Comparison of ENCODE assay signal across 8 cellular contexts in the genomic region with DNA sequence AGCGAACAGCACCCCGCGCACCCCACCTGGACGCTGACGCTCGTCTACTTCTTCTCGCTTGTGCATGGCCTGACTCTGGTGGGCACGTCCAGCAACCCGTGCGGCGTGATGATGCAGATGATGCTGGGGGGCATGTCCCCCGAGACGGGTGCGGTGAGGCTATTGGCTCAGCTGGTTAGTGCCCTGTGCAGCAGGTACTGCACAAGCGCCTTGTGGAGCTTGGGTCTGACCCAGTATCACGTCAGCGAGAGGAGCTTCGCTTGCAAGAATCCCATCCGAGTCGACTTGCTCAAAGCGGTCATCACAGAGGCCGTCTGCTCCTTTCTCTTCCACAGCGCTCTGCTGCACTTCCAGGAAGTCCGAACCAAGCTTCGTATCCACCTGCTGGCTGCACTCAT. TPM values are rescaled to one million over a fixed set of nuclear protein-coding genes. Genes with fewer than 3 reads are reported as not detected.
DNase-seq lines count a peak whose midpoint lies in the region; ATAC-seq, FAIRE-seq and TF ChIP-seq lines count a peak whose summit lies in the region.

No MANE protein-coding gene starts in this region.

- H3K9me3 ChIP-seq in HAP-1 (no peaks in the 10 kb centered on the region), gastrocnemius medialis (no peaks in the 10 kb centered on the region)

- H3K4me1 ChIP-seq in HAP-1 (peaks cover 15% of the 10 kb centered on the region), gastrocnemius medialis (peaks cover 0 to 11% of the 10 kb centered on the region in 2 donors)

- peak; percentile 16 to 28 for ATAC-seq in gastrocnemius medialis
- no peak for ATAC-seq in HG03521 (IDR thresholded peaks at IDR 0.05; ENCODE audit: unreplicated experiment)

- TF ChIP-seq POLR2A in gastrocnemius medialis (IDR thresholded peaks at IDR 0.05) (no peak), H54 (IDR thresholded peaks at IDR 0.05; ENCODE audit: low read depth, low read length) (no peak)

- H3K4me3 ChIP-seq in HAP-1 (peak overlapping the region; percentile 46), brain microvascular endothelial cell (ENCODE audit: low read depth, low read length) (peak overlapping the region; percentile 66), gastrocnemius medialis (peak overlapping the region; percentile 68 to 92 (median 72))

- H3K27ac ChIP-seq in brain microvascular endothelial cell = no peak overlapping the region
- peak overlapping the region in 3 of 4 donors; percentile 69 to 84 (median 80) for H3K27ac ChIP-seq in gastrocnemius medialis

- intact Hi-C loops in gastrocnemius medialis (cut with DNase I; ENCODE audit: low total_unique reads) = no loop called here

- peaks cover 4% of the 10 kb centered on the region; the same call in 1 of the 2 replicates for H3K36me3 ChIP-seq in HAP-1 (replicated peaks)
- no peaks in the 10 kb centered on the region for H3K36me3 ChIP-seq in brain microvascular endothelial cell (replicated peaks)
- no peaks in the 10 kb centered on the region for H3K36me3 ChIP-seq in gastrocnemius medialis

- no peak for FAIRE-seq in H54 (lab: Jason Lieb, UNC)

- in situ Hi-C loops in HAP-1 (cut with MboI; ENCODE audit: low sequenced_read_pairs) (no loop called here), brain microvascular endothelial cell (cut with HindIII; ENCODE audit: low pct_ligation_motif_present, low sequenced_read_pairs) (no loop called here), gastrocnemius medialis (cut with MboI; ENCODE audit: low sequenced_read_pairs in 4 of 4) (no loop called here)

- DNase-seq in DMS79 (lab: John Stamatoyannopoulos, UW) (peak; percentile 68), HAP-1 (ENCODE audit: low spot score in 2 of 2) (no peak), NCI-H526 (lab: John Stamatoyannopoulos, UW) (peak; percentile 80 to 83), brain microvascular endothelial cell (peak; percentile 21), iPS-NIHi11 (ENCODE audit: low spot score) (peak; percentile 34), gastrocnemius medialis (peak in 1 of 2 donors; percentile 22), H54 (ENCODE audit: insufficient read length, low spot score) (no peak)

- no peaks in the 10 kb centered on the region for H3K27me3 ChIP-seq in HAP-1 (ENCODE audit: low read depth)
- H3K27me3 ChIP-seq in brain microvascular endothelial cell (replicated peaks) = no peaks in the 10 kb centered on the region
- no peaks in the 10 kb centered on the region for H3K27me3 ChIP-seq in gastrocnemius medialis

- no peak for TF ChIP-seq CTCF in brain microvascular endothelial cell (IDR thresholded peaks at IDR 0.05; ENCODE audit: low read depth, low read length, missing control alignments)
- TF ChIP-seq CTCF in gastrocnemius medialis (IDR thresholded peaks at IDR 0.05 in 4 of 5, conservative IDR thresholded peaks at IDR 0.05 in 1 of 5) = no peak

RNA-seq across cellular contexts. Expression of a gene that starts 0.4 kb away (rescaled TPM):
- total RNA-seq in gastrocnemius medialis = under 1 TPM in 3 of 4 donors, not detected in 1; 0.11 to 0.82 (median 0.46) TPM

RNA-seq across cellular contexts. Expression of a gene that starts 47.4 kb away (rescaled TPM):
- 10 to 100 TPM; 47.0 to 92.0 (median 81.3) TPM for total RNA-seq in gastrocnemius medialis

Comparison
In these comparisons a context has a peak if more than half of its experiments do, and no peak if none do; other contexts are left out.
1. DNase-seq: peak in DMS79 (single experiment), NCI-H526 (2 of 2), brain microvascular endothelial cell (single experiment) and iPS-NIHi11 (single experiment); none in HAP-1 (0 of 2) and H54 (single experiment).
2. Peak in every context shown above with its lines, with median percentiles within 50 percentile points of each other: H3K4me3 ChIP-seq.